ENCODE assay signal across 19 cellular contexts in the genomic region with DNA sequence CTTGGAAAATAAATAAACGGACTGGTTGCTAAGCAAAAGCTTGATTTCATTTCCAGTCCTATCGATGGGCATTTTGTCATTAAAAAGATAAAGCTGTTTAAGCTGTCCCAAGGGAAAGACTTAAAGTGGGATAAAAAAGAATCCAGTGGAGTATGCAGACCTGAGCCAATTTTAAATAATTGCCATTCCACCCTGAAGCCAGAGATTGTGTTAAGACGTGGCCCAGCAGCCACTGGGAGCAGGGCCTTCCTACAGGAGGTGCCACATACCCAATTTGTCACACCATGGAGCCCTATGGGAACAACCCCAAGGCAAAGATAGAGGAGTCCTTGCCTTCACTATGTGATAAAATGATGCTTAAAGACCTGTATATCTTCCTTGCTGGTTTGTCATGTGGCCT.
DNase-seq lines count a peak whose midpoint lies in the region; ATAC-seq and TF ChIP-seq lines count a peak whose summit lies in the region.
"Had no signal": no experiment of that assay in that cellular context is flagged by ENCODE, and none has a peak within 500 bp of the region (broad histone marks: within the 10 kb centered on the region; RNA-seq: fewer than 3 reads in every experiment).

No MANE protein-coding gene starts in this region.

- no peak for TF ChIP-seq CTCF in SK-N-SH (IDR thresholded peaks at IDR 0.05)
- no peak for TF ChIP-seq CTCF in smooth muscle cell (IDR thresholded peaks at IDR 0.05; ENCODE audit: borderline replicate concordance, insufficient read depth, poor library complexity, severe bottlenecking)

- H3K4ac ChIP-seq in neuronal stem cell (ENCODE audit: low read length): no peak overlapping the region

- H3K9me3 ChIP-seq in SK-N-SH (no peaks in the 10 kb centered on the region), adipocyte (ENCODE audit: control insufficient read depth, low read length) (no peaks in the 10 kb centered on the region), smooth muscle cell (replicated peaks; ENCODE audit: low read depth) (no peaks in the 10 kb centered on the region), neuronal stem cell (replicated peaks in 1 of 2; ENCODE audit: control insufficient read depth in 2 of 2, insufficient read depth in 1 of 2, low read depth in 1 of 2, low read length in 2 of 2) (no peaks in the 10 kb centered on the region)
- H3K9me3 ChIP-seq: Caco-2 had no signal

- no peak for TF ChIP-seq RAD21 in SK-N-SH (IDR thresholded peaks at IDR 0.05; ENCODE audit: low read length)

- no peak overlapping the region for H2BK15ac ChIP-seq in neuronal stem cell (ENCODE audit: low read length)

- POLR2A ChIA-PET in SK-N-SH (lab: Yijun Ruan, JAX): no interaction called here

- H2BK120ac ChIP-seq in neuronal stem cell (ENCODE audit: low read depth, low read length): no peak overlapping the region

- H4K20me1 ChIP-seq in SK-N-SH (ENCODE audit: insufficient read depth): no peaks in the 10 kb centered on the region
- peaks cover 66% of the 10 kb centered on the region for H4K20me1 ChIP-seq in smooth muscle cell (ENCODE audit: low read depth)

- H3K27me3 ChIP-seq in SK-N-SH (ENCODE audit: insufficient read depth): no peaks in the 10 kb centered on the region
- no peaks in the 10 kb centered on the region for H3K27me3 ChIP-seq in adipocyte (replicated peaks; ENCODE audit: control insufficient read depth, insufficient read depth, low read length)
- no peaks in the 10 kb centered on the region for H3K27me3 ChIP-seq in smooth muscle cell (ENCODE audit: low read depth)
- H3K27me3 ChIP-seq in neuronal stem cell (ENCODE audit: control insufficient read depth in 3 of 3, insufficient read depth in 3 of 3, low read depth in 1 of 3, low read length in 3 of 3): no peaks in the 10 kb centered on the region

- no peak overlapping the region for H2BK12ac ChIP-seq in neuronal stem cell (ENCODE audit: low read length)

- no peak overlapping the region for H4K91ac ChIP-seq in neuronal stem cell (ENCODE audit: low read depth, low read length, poor library complexity)

- no peak overlapping the region for H3K18ac ChIP-seq in neuronal stem cell (ENCODE audit: low read length)

- H3K4me3 ChIP-seq in SK-N-SH (ENCODE audit: low read depth in 2 of 2, low read length in 1 of 2) (no peak overlapping the region), adipocyte (ENCODE audit: low read length) (no peak overlapping the region), smooth muscle cell (no peak overlapping the region), neuronal stem cell (ENCODE audit: low read length in 2 of 2) (no peak overlapping the region)

- no peak overlapping the region for H3K14ac ChIP-seq in neuronal stem cell (ENCODE audit: low read length)

- no peak overlapping the region for H4K8ac ChIP-seq in neuronal stem cell (ENCODE audit: low read depth, low read length)

- no peak overlapping the region for H3K4me2 ChIP-seq in SK-N-SH
- H3K4me2 ChIP-seq in smooth muscle cell: peak overlapping the region; percentile 9
- no peak overlapping the region for H3K4me2 ChIP-seq in neuronal stem cell (ENCODE audit: insufficient read depth, low read length, poor library complexity, severe bottlenecking)

- H3K79me2 ChIP-seq in SK-N-SH (ENCODE audit: insufficient read depth): no peaks in the 10 kb centered on the region
- H3K79me2 ChIP-seq in smooth muscle cell (ENCODE audit: low read depth): peaks cover 55% of the 10 kb centered on the region

- H2AFZ ChIP-seq in SK-N-SH (ENCODE audit: low read depth): no peak overlapping the region
- H2AFZ ChIP-seq in smooth muscle cell (ENCODE audit: low read depth): no peak overlapping the region
- no peak overlapping the region for H2AFZ ChIP-seq in neuronal stem cell (ENCODE audit: low read length)

- H3K27ac ChIP-seq in SK-N-SH (ENCODE audit: low read depth in 2 of 2, low read length in 1 of 2): no peak overlapping the region
- peak overlapping the region; percentile 62 for H3K27ac ChIP-seq in smooth muscle cell (ENCODE audit: low read depth)
- no peak overlapping the region for H3K27ac ChIP-seq in neuronal stem cell (replicated peaks; ENCODE audit: low read length)

- H2BK5ac ChIP-seq in neuronal stem cell (ENCODE audit: low read length): no peak overlapping the region

- no peak overlapping the region for H3K23ac ChIP-seq in neuronal stem cell (ENCODE audit: low read depth, low read length, poor library complexity)

- 58% methylated on average over 3 of the region's 3 CpGs for WGBS in SK-N-SH (ENCODE audit: low lambda C conversion rate)
- 18% methylated on average over 3 of the region's 3 CpGs for WGBS in smooth muscle cell (ENCODE audit: low lambda C conversion rate)
- no CpG with 5 or more reads among the region's 3 CpGs for WGBS in neuronal stem cell (ENCODE audit: extremely low coverage in 2 of 2, insufficient read length in 2 of 2, insufficient replicate concordance in 1 of 2), 2 donors

- H3K79me1 ChIP-seq in neuronal stem cell (ENCODE audit: low read depth, low read length): no peaks in the 10 kb centered on the region

- H3K9me2 ChIP-seq in SK-N-SH: no peaks in the 10 kb centered on the region

- no peak overlapping the region for H3K9ac ChIP-seq in SK-N-SH
- H3K9ac ChIP-seq in adipocyte (ENCODE audit: low read length): no peak overlapping the region
- no peak overlapping the region for H3K9ac ChIP-seq in smooth muscle cell (ENCODE audit: low read depth)
- H3K9ac ChIP-seq in neuronal stem cell (ENCODE audit: low read depth, low read length, poor library complexity): no peak overlapping the region

- CTCF ChIA-PET in SK-N-SH (lab: Yijun Ruan, JAX): no interaction called here

- no peak for TF ChIP-seq EP300 in SK-N-SH (IDR thresholded peaks at IDR 0.05; ENCODE audit: borderline replicate concordance in 1 of 2, low read depth in 1 of 2, low read length in 1 of 2)

- DNase-seq in SK-N-SH (no peak), NCI-H460 (ENCODE audit: extremely low read depth, low read depth) (peak; percentile 79), adipocyte (ENCODE audit: low read depth) (peak; percentile 25), smooth muscle cell (lab: John Stamatoyannopoulos, UW; ENCODE audit: unreplicated experiment) (no peak), OCI-M2 (lab: John Stamatoyannopoulos, UW; ENCODE audit: unreplicated experiment) (no peak), neuronal stem cell (ENCODE audit: low spot score) (no peak), occipital lobe (lab: John Stamatoyannopoulos, UW) (no peak)
- DNase-seq: Caco-2; CD4-positive, alpha-beta T cell; H7; Kasumi-1; MM.1S; NCI-H1105; NCI-H2081 treated with DMSO at 0.1 percent for 48 hours; NCI-H2227 treated with DMSO at 0.1 percent for 48 hours; NCI-H526; NK-92 treated with Interleukin-12 subunit alpha and Interleukin-12 subunit beta, amount 100 ng/mL, for 24 hours; SHP77 treated with DMSO at 0.1 percent for 48 hours had no signal

- ATAC-seq in SK-N-SH treated with all-trans-retinoic acid at 6 μM for 48 hours: no peak

- H3F3A ChIP-seq in SK-N-SH (replicated peaks; ENCODE audit: insufficient read depth) (no peaks in the 10 kb centered on the region), smooth muscle cell (ENCODE audit: low read depth) (peaks cover 9% of the 10 kb centered on the region)

- H3K36me3 ChIP-seq in SK-N-SH (replicated peaks in 1 of 2; ENCODE audit: control insufficient read depth in 1 of 2, insufficient read depth in 2 of 2, low read length in 1 of 2) (no peaks in the 10 kb centered on the region), adipocyte (ENCODE audit: control insufficient read depth, insufficient read depth, low read length, severe bottlenecking) (no peaks in the 10 kb centered on the region), smooth muscle cell (ENCODE audit: low read depth) (no peaks in the 10 kb centered on the region), neuronal stem cell (replicated peaks in 1 of 2; ENCODE audit: control insufficient read depth in 2 of 2, insufficient read depth in 2 of 2, low read length in 2 of 2) (no peaks in the 10 kb centered on the region)

- H3K4me1 ChIP-seq in SK-N-SH (ENCODE audit: control insufficient read depth in 1 of 2, insufficient read depth in 2 of 2, low read depth in 1 of 2, low read length in 1 of 2): peaks cover 0 to 4% of the 10 kb centered on the region in 2 experiments; a peak in 2 of 4 replicates
- peaks cover 1% of the 10 kb centered on the region for H3K4me1 ChIP-seq in adipocyte (ENCODE audit: control insufficient read depth, insufficient read depth, low read length)
- peaks cover 6% of the 10 kb centered on the region for H3K4me1 ChIP-seq in smooth muscle cell (ENCODE audit: low read depth)
- H3K4me1 ChIP-seq in neuronal stem cell (ENCODE audit: control insufficient read depth in 2 of 2, insufficient read depth in 1 of 2, low read depth in 1 of 2, low read length in 2 of 2): peaks cover 0 to 3% of the 10 kb centered on the region in 2 donors
- H3K4me1 ChIP-seq: Caco-2 had no signal

- H2AK5ac ChIP-seq in neuronal stem cell (ENCODE audit: low read depth, low read length): no peak overlapping the region

TF ChIP-seq in SK-N-SH treated with all-trans-retinoic acid at 6 μM for 48 hours, 23 proteins besides CTCF, POLR2A, EP300 and RAD21:
- TF ChIP-seq ISL1 (CRISPR knock-in tag; IDR thresholded peaks at IDR 0.05) (0 out of 2 replicates have a peak, but pooled peaks have one; percentile 16), ARNTL (CRISPR knock-in tag; IDR thresholded peaks at IDR 0.05; ENCODE audit: borderline replicate concordance, low read depth) (no peak)
TF ChIP-seq in SK-N-SH treated with all-trans-retinoic acid at 6 μM for 48 hours: peak in this region for 1.

TF ChIP-seq in SK-N-SH, 30 proteins besides CTCF, POLR2A, EP300 and RAD21 (continues in another document):
- TF ChIP-seq, protein P1, sequence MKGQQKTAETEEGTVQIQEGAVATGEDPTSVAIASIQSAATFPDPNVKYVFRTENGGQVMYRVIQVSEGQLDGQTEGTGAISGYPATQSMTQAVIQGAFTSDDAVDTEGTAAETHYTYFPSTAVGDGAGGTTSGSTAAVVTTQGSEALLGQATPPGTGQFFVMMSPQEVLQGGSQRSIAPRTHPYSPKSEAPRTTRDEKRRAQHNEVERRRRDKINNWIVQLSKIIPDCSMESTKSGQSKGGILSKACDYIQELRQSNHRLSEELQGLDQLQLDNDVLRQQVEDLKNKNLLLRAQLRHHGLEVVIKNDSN (IDR thresholded peaks at IDR 0.05; ENCODE audit: borderline replicate concordance, low read depth): no peak
- TF ChIP-seq GATA2 (CRISPR knock-in tag; IDR thresholded peaks at IDR 0.05) (no peak), RCOR1 (IDR thresholded peaks at IDR 0.05; ENCODE audit: low read length) (no peak), SMC3 (IDR thresholded peaks at IDR 0.05; ENCODE audit: low read depth, low read length) (no peak)
- TF ChIP-seq, protein P2, sequence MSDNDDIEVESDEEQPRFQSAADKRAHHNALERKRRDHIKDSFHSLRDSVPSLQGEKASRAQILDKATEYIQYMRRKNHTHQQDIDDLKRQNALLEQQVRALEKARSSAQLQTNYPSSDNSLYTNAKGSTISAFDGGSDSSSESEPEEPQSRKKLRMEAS (IDR thresholded peaks at IDR 0.05; ENCODE audit: low read depth): no peak

Comparison
In these comparisons a context has a peak if more than half of its experiments do, and no peak if none do; other contexts are left out.
1. DNase-seq: peak in NCI-H460 (single experiment) and adipocyte (single experiment); none in SK-N-SH (single experiment), smooth muscle cell (single experiment), OCI-M2 (single experiment), neuronal stem cell (single experiment) and occipital lobe (single experiment).